ENCODE assay signal across 28 cellular contexts in the genomic region with DNA sequence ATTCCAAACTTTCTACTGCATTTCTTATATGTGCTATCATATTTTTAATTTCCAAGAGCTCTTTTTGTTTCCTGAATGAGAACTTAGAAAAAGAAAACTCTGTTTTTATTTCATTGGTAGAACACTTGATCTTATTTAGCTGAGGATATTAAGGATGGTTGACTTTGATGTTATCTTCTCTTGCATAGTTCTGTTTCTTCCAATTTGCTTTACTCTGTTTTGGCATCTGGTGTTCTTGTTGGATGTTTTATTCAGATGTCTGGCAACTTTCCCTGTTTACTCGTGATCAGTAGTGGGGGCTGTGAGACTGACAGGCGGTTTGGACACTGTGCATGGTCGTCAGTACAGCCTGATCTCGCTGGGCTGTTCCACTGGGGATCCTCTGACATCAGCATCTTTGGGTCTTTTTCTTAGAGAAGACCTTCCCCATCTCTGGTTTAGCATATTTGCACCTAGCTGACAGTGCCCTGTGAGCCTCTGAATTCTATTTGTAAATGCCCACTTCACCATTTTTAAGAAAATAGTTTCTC.
"Had no signal": no experiment of that assay in that cellular context is flagged by ENCODE, and none has a peak within 500 bp of the region (broad histone marks: within the 10 kb centered on the region; RNA-seq: fewer than 3 reads in every experiment).

No MANE protein-coding gene starts in this region.

- H3K9me3 ChIP-seq: esophagus muscularis mucosa, gastrocnemius medialis, heart left ventricle had no signal

- H3K27me3 ChIP-seq: brain microvascular endothelial cell, foreskin keratinocyte, gastrocnemius medialis, heart left ventricle had no signal

- H3K36me3 ChIP-seq: brain microvascular endothelial cell, esophagus muscularis mucosa, gastrocnemius medialis, heart left ventricle, WERI-Rb-1 had no signal

- ATAC-seq: activated CD4-positive, CD25-positive, alpha-beta regulatory T cell treated with anti-CD3 and anti-CD28 coated beads, Interleukin-2, amount 50 U/mL, for 24 hours; activated CD8-positive, alpha-beta T cell treated with anti-CD3 and anti-CD28 coated beads for 36 hours; activated T-cell treated with anti-CD3 and anti-CD28 coated beads, Interleukin-2, amount 50 U/mL, for 4 hours; activated T-helper 17 cell treated with anti-CD3 and anti-CD28 coated beads, Interleukin-2, amount 50 U/mL, for 72 hours; effector memory CD8-positive, alpha-beta T cell; foreskin keratinocyte; gastrocnemius medialis had no signal

- H3K4me3 ChIP-seq: esophagus muscularis mucosa, gastrocnemius medialis, heart left ventricle had no signal

- H3K4me1 ChIP-seq: esophagus muscularis mucosa, foreskin keratinocyte, gastrocnemius medialis had no signal

- DNase-seq: activated B cell treated with CpG ODN at 0.5 μM for 24 hours; activated CD4-positive, alpha-beta T cell treated with anti-CD3 and anti-CD28 coated beads for 48 hours; activated CD4-positive, alpha-beta T cell treated with anti-CD3 and anti-CD28 coated beads, Interleukin-2, amount 50 U/mL, for 1 hour; activated CD4-positive, alpha-beta T cell treated with anti-CD3 and anti-CD28 coated beads, Interleukin-2, amount 50 U/mL, for 48 hours; activated CD8-positive, alpha-beta memory T cell treated with anti-CD3 and anti-CD28 coated beads for 24 hours; activated CD8-positive, alpha-beta T cell treated with anti-CD3 and anti-CD28 coated beads for 36 hours; activated effector memory CD4-positive, alpha-beta T cell treated with Interleukin-2 at 50 U/mL for 16 hours; activated gamma-delta T cell treated with Interleukin-2 at 50 U/mL for 16 hours; activated naive CD4-positive, alpha-beta T cell treated with anti-CD3 and anti-CD28 coated beads, Interleukin-2, amount 50 U/mL, for 16 hours; activated naive CD4-positive, alpha-beta T cell treated with Interleukin-2 at 50 U/mL for 16 hours; activated T-cell treated with anti-CD3 and anti-CD28 coated beads, Interleukin-2, amount 50 U/mL, for 4 hours; amniotic stem cell; anterior cingulate cortex; brain microvascular endothelial cell; caudate nucleus; cortex of kidney; dermis blood vessel endothelial cell; effector CD4-positive, alpha-beta T cell; effector memory CD8-positive, alpha-beta T cell; foreskin keratinocyte; gastrocnemius medialis; glutamatergic neuron; heart left ventricle; T-helper 2 cell; WERI-Rb-1 had no signal

- H3K27ac ChIP-seq: brain microvascular endothelial cell, esophagus muscularis mucosa, foreskin keratinocyte, gastrocnemius medialis, heart left ventricle, WERI-Rb-1 had no signal
